ENCODE assay signal across 33 cellular contexts in the genomic region with DNA sequence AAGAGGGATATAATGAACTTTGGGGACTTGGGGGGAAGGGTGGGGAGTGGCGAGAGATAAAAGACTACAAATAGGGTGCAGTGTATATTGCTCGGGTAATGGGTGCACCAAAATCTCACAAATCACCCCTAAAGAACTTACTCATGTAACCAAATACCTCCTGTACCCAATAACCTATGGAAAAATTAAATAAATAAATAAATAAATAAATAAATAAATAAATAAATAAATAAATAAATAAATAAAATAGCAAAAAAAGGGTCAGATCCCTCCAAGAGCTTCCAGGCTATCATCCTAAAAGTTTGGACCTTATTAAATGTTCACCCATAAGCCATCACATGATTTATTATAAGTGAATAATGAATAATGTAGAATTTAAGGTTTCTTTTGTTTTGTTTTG.
"Had no signal": no experiment of that assay in that cellular context is flagged by ENCODE, and none has a peak within 500 bp of the region (broad histone marks: within the 10 kb centered on the region; RNA-seq: fewer than 3 reads in every experiment).

No MANE protein-coding gene starts in this region.

- H3K4me1 ChIP-seq: adrenal gland, ascending aorta, body of pancreas, breast epithelium had no signal

- H3K4me3 ChIP-seq: adrenal gland, ascending aorta, body of pancreas, breast epithelium, cardiac muscle cell had no signal

- H3K27ac ChIP-seq: adrenal gland, ascending aorta, body of pancreas, brain microvascular endothelial cell, breast epithelium, cardiac muscle cell had no signal

- DNase-seq: activated effector memory CD4-positive, alpha-beta T cell treated with anti-CD3 and anti-CD28 coated beads, Interleukin-2, amount 50 U/mL, for 16 hours; activated effector memory CD4-positive, alpha-beta T cell treated with Interleukin-2 at 50 U/mL for 16 hours; activated gamma-delta T cell; activated gamma-delta T cell treated with Interleukin-2 at 50 U/mL for 16 hours; activated naive CD4-positive, alpha-beta T cell; activated naive CD4-positive, alpha-beta T cell treated with anti-CD3 and anti-CD28 coated beads for 36 hours; activated naive CD4-positive, alpha-beta T cell treated with anti-CD3 and anti-CD28 coated beads, Interleukin-2, amount 10 ng/mL, durations not matched to agents 7 days and 5 days; activated naive CD4-positive, alpha-beta T cell treated with anti-CD3 and anti-CD28 coated beads, Interleukin-2, amount 50 U/mL, for 16 hours; activated naive CD4-positive, alpha-beta T cell treated with Interleukin-2 at 50 U/mL for 16 hours; activated naive CD8-positive, alpha-beta T cell treated with anti-CD3 and anti-CD28 coated beads for 36 hours; activated naive CD8-positive, alpha-beta T cell treated with anti-CD3 and anti-CD28 coated beads, Interleukin-2, amount 10 ng/mL, durations not matched to agents 7 days and 5 days; activated naive CD8-positive, alpha-beta T cell treated with anti-CD3 and anti-CD28 coated beads, Interleukin-2, amount 50 U/mL, for 24 hours; activated T-cell treated with anti-CD3 and anti-CD28 coated beads, Interleukin-2, amount 50 U/mL, for 24 hours; activated T-cell treated with anti-CD3 and anti-CD28 coated beads, Interleukin-2, amount 50 U/mL, for 4 hours; activated T-cell treated with anti-CD3 and anti-CD28 coated beads, Interleukin-2, amount 50 U/mL, for 48 hours; activated T-cell treated with anti-CD3 and anti-CD28 coated beads, Interleukin-2, amount 50 U/mL, for 72 hours; adrenal gland; amniotic stem cell; amygdala; anterior cingulate cortex; aorta; body of pancreas; brain microvascular endothelial cell; caudate nucleus; central memory CD4-positive, alpha-beta T cell; cerebellar nuclear complex had no signal

- H3K9me3 ChIP-seq: adrenal gland, ascending aorta, body of pancreas had no signal

- H3K36me3 ChIP-seq: adrenal gland, ascending aorta, brain microvascular endothelial cell, breast epithelium, cardiac muscle cell had no signal

- FAIRE-seq: astrocyte, bronchial epithelial cell had no signal

- ATAC-seq: activated naive CD4-positive, alpha-beta T cell treated with anti-CD3 and anti-CD28 coated beads, Interleukin-2, amount 50 U/mL, for 72 hours; activated naive CD8-positive, alpha-beta T cell treated with anti-CD3 and anti-CD28 coated beads, Interleukin-2, amount 50 U/mL, for 24 hours; activated T-cell treated with anti-CD3 and anti-CD28 coated beads, Interleukin-2, amount 50 U/mL, for 4 hours; activated T-cell treated with anti-CD3 and anti-CD28 coated beads, Interleukin-2, amount 50 U/mL, for 72 hours; activated T-helper 17 cell treated with anti-CD3 and anti-CD28 coated beads, Interleukin-2, amount 50 U/mL, for 72 hours; body of pancreas had no signal
